13 cellular contexts compared by ENCODE assay signal in the genomic region with DNA sequence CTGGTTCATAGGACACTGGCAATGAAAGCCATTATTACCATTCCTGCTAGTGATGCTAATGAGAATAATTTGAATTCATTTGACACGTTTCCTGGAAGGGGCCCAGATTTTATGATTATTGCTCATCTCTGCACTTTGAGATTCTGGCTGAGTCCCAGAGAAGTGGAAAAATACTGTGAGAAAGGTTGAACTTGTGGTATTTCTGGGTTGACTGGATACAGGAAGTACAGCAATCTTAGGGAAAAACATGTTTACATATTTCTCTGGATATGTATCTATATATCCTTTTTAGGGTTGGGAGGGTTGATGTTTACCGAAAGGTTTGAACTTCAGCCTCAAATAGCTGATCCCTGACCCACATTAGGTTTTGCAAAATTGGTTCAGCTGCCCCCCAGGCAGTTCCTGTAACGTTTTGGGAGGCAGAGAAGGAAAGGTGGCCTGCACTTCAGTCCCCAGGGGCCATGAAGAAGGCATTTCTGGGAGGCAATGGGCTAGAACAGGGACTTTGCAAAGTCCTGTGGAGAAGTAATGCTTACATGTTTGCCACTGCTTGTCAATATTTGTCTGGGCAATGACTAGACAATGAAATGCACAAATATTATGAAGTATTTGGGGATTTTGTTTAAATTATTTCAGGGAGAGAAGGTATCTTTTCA.
DNase-seq lines count a peak whose midpoint lies in the region; ATAC-seq and TF ChIP-seq lines count a peak whose summit lies in the region.
"Had no signal": no experiment of that assay in that cellular context is flagged by ENCODE, and none has a peak within 500 bp of the region (broad histone marks: within the 10 kb centered on the region; RNA-seq: fewer than 3 reads in every experiment).

No MANE protein-coding gene starts in this region.

- TF ChIP-seq EP300 in gastroesophageal sphincter (IDR thresholded peaks at IDR 0.05) = no peak

- H3K4me3 ChIP-seq in GM23248 (no peak overlapping the region), adipocyte (ENCODE audit: low read length) (peak overlapping the region; percentile 20), gastroesophageal sphincter (no peak overlapping the region), retinal pigment epithelial cell (ENCODE audit: low read length) (no peak overlapping the region)

- ATAC-seq in gastroesophageal sphincter (no peak), GM18511 (IDR thresholded peaks at IDR 0.05; ENCODE audit: unreplicated experiment) (no peak), HG02798 (IDR thresholded peaks at IDR 0.05; ENCODE audit: poor library complexity, unreplicated experiment) (no peak)

- peak overlapping the region; percentile 82 for H2AFZ ChIP-seq in GM23248

- no peaks in the 10 kb centered on the region for H3K9me2 ChIP-seq in GM23248 (ENCODE audit: insufficient read depth)

- H3K9ac ChIP-seq in GM23248 (no peak overlapping the region), adipocyte (ENCODE audit: low read length) (peak overlapping the region; percentile 22)

- H3K36me3 ChIP-seq in GM23248 (ENCODE audit: low read depth) (no peaks in the 10 kb centered on the region), adipocyte (ENCODE audit: control insufficient read depth, insufficient read depth, low read length, severe bottlenecking) (no peaks in the 10 kb centered on the region), gastroesophageal sphincter (no peaks in the 10 kb centered on the region)

- TF ChIP-seq CTCF in gastroesophageal sphincter (IDR thresholded peaks at IDR 0.05) (no peak), retinal pigment epithelial cell (conservative IDR thresholded peaks at IDR 0.05; ENCODE audit: low read depth, low read length) (no peak)

- no peaks in the 10 kb centered on the region for H3K79me2 ChIP-seq in GM23248 (ENCODE audit: insufficient read depth)

- H3K27me3 ChIP-seq in GM23248 (replicated peaks; ENCODE audit: insufficient read depth) (no peaks in the 10 kb centered on the region), adipocyte (replicated peaks; ENCODE audit: control insufficient read depth, insufficient read depth, low read length) (no peaks in the 10 kb centered on the region), gastroesophageal sphincter (no peaks in the 10 kb centered on the region)

- H3K9me3 ChIP-seq in GM23248 (ENCODE audit: low read depth) (no peaks in the 10 kb centered on the region), adipocyte (ENCODE audit: control insufficient read depth, low read length) (no peaks in the 10 kb centered on the region), gastroesophageal sphincter (no peaks in the 10 kb centered on the region)

- no peak for TF ChIP-seq POLR2A in gastroesophageal sphincter (IDR thresholded peaks at IDR 0.05)

- 18 to 24% methylated on average over 3 of the region's 3 CpGs for WGBS in GM23248 (ENCODE audit: low coverage in 1 of 2, low lambda C conversion rate in 2 of 2, missing lambda C conversion rate in 2 of 2), 2 experiments
- WGBS in gastroesophageal sphincter (ENCODE audit: low coverage in 1 of 2), 2 donors = 40 to 44% methylated on average over 3 of the region's 3 CpGs

- DNase-seq in GM23248 = peak; percentile 61
- peak; percentile 53 for DNase-seq in adipocyte (ENCODE audit: low read depth)
- DNase-seq in retinal pigment epithelial cell (ENCODE audit: low read depth) = peak; percentile 50
- no peak for DNase-seq in D341Med (ENCODE audit: low spot score)
- DNase-seq in activated CD4-positive, CD25-positive, alpha-beta regulatory T cell treated with anti-CD3 and anti-CD28 coated beads, Interleukin-2, amount 50 U/mL, for 72 hours = no peak
- DNase-seq: activated T-cell treated with anti-CD3 and anti-CD28 coated beads, Interleukin-2, amount 50 U/mL, for 24 hours; cortex of kidney; GF-D8; NCI-H524; retina had no signal

- H4K20me1 ChIP-seq in GM23248 (ENCODE audit: insufficient read depth) = no peaks in the 10 kb centered on the region

- peaks cover 13% of the 10 kb centered on the region for H3K4me1 ChIP-seq in GM23248 (ENCODE audit: insufficient read depth)
- H3K4me1 ChIP-seq in adipocyte (ENCODE audit: control insufficient read depth, insufficient read depth, low read length) = peaks cover 18% of the 10 kb centered on the region
- peaks cover 0 to 40% (median 6%) of the 10 kb centered on the region in 3 donors for H3K4me1 ChIP-seq in gastroesophageal sphincter

- H3K27ac ChIP-seq in GM23248 = peak overlapping the region; percentile 21; the same call in 1 of the 2 replicates
- H3K27ac ChIP-seq in gastroesophageal sphincter = peak overlapping the region; percentile 16 to 54 (median 40)

- no peaks in the 10 kb centered on the region for H3F3A ChIP-seq in GM23248 (ENCODE audit: insufficient read depth)

- in situ Hi-C loops in GM23248 (cut with MboI) = no loop called here

- H3K4me2 ChIP-seq in GM23248 (ENCODE audit: unreplicated experiment) = peak overlapping the region; percentile 11

Comparison
In these comparisons a context has a peak if more than half of its experiments do, and no peak if none do; other contexts are left out.
1. DNase-seq: peak in GM23248 (single experiment), adipocyte (single experiment) and retinal pigment epithelial cell (single experiment); none in D341Med (single experiment) and activated CD4-positive, CD25-positive, alpha-beta regulatory T cell treated with anti-CD3 and anti-CD28 coated beads, Interleukin-2, amount 50 U/mL, for 72 hours (single experiment).